In genomic region chr1:165610866-165611265, GRCh38 we compare ENCODE assay signal across 19 cellular contexts. TPM values are rescaled to one million over a fixed set of nuclear protein-coding genes. Genes with fewer than 3 reads are reported as not detected.
A peak's percentile ranks its signal among the peaks of the same experiment; 100 is the strongest.
DNase-seq lines count a peak whose midpoint lies in the region; ATAC-seq and TF ChIP-seq lines count a peak whose summit lies in the region.
"Had no signal": no experiment of that assay in that cellular context is flagged by ENCODE, and none has a peak within 500 bp of the region (broad histone marks: within the 10 kb centered on the region; RNA-seq: fewer than 3 reads in every experiment).

No MANE protein-coding gene starts in this region.

- POLR2A ChIA-PET in OCI-LY7 (lab: Charles Lee): interaction anchor here (0.7 to 3.8 kb wide), 9 partner anchors 9 to 273 kb away, joined by 3 to 22 read pairs (median 5); partner anchors contain the start of genes ALDH9A1 and MGST3

- H3K36me3 Mint-ChIP-seq in GM23338 (ENCODE audit: low read depth): no peaks in the 10 kb centered on the region; the same call in 1 of the 3 replicates
- H3K36me3 Mint-ChIP-seq: CD4-positive, alpha-beta memory T cell had no signal

- intact Hi-C loops in OCI-LY7 (cut with micrococcal nuclease; ENCODE audit: unreplicated experiment): no loop called here

- DNase-seq in DMS53 (lab: John Stamatoyannopoulos, UW) (peak; percentile 60), GM23338 (ENCODE audit: low spot score) (no peak), OCI-LY7 (ENCODE audit: low spot score) (peak; percentile 11), epithelial cell of esophagus (ENCODE audit: low read depth) (peak; percentile 41)
- no peak for DNase-seq in activated CD4-positive, CD25-positive, alpha-beta regulatory T cell (lab: John Stamatoyannopoulos, UW)
- no peak for DNase-seq in stimulated activated CD4-positive, alpha-beta T cell treated with anti-CD3 and anti-CD28 coated beads, Interleukin-4, amount 100 ng/mL, for 24 hours
- DNase-seq: CD4-positive, alpha-beta memory T cell; GDM1; KG1; NCI-H1105; NCI-H1694 treated with DMSO at 0.1 percent for 48 hours; NCI-H2171; RPMI8226; SJCRH30; SW 1271 had no signal

- CTCF ChIA-PET in OCI-LY7 (lab: Charles Lee; ENCODE audit: unreplicated experiment): interaction anchor here (0.5 kb wide), 1 partner anchor 195 kb away, joined by 3 read pairs; no protein-coding TSS in a partner anchor

- H3K27ac ChIP-seq in GM23338 (ENCODE audit: low read depth) (no peak overlapping the region), OCI-LY7 (ENCODE audit: low read depth, low read length, poor library complexity, severe bottlenecking) (no peak overlapping the region)
- H3K27ac ChIP-seq: SJCRH30 had no signal

- H3K4me1 ChIP-seq in GM23338 (ENCODE audit: insufficient read depth) (peaks cover 7% of the 10 kb centered on the region), OCI-LY7 (ENCODE audit: insufficient read depth, low read length, poor library complexity, severe bottlenecking) (peaks cover 28% of the 10 kb centered on the region)
- H3K4me1 ChIP-seq: SJCRH30 had no signal

- H3K4me3 Mint-ChIP-seq in GM23338: no peak overlapping the region
- H3K4me3 Mint-ChIP-seq: B cell; CD4-positive, alpha-beta memory T cell; T-helper 2 cell treated with Interferon-gamma antibody and Interleukin-4, amounts not matched to agents 5 μg/mL and 100 μg/mL, for 36 hours had no signal

- no peak overlapping the region for H3K4me3 ChIP-seq in GM23338
- H3K4me3 ChIP-seq in OCI-LY7 (ENCODE audit: low read depth, low read length, poor library complexity, severe bottlenecking): no peak overlapping the region
- H3K4me3 ChIP-seq in epithelial cell of esophagus (ENCODE audit: low read length): no peak overlapping the region
- H3K4me3 ChIP-seq: GM12878, SJCRH30 had no signal

- H3F3A ChIP-seq in GM23338 (replicated peaks; ENCODE audit: low read depth): no peaks in the 10 kb centered on the region

- no peaks in the 10 kb centered on the region for H4K20me1 ChIP-seq in GM23338 (replicated peaks; ENCODE audit: insufficient read depth)
- H4K20me1 ChIP-seq in OCI-LY7 (ENCODE audit: insufficient read depth, low read length): no peaks in the 10 kb centered on the region

- H3K36me3 ChIP-seq in GM23338 (ENCODE audit: insufficient read depth) (no peaks in the 10 kb centered on the region), OCI-LY7 (ENCODE audit: insufficient read depth, low read length) (no peaks in the 10 kb centered on the region)
- H3K36me3 ChIP-seq: SJCRH30 had no signal

- no peak for TF ChIP-seq CTCF in GM23338 (conservative IDR thresholded peaks at IDR 0.05; ENCODE audit: low read depth in 2 of 2)
- no peak for TF ChIP-seq CTCF in OCI-LY7 (conservative IDR thresholded peaks at IDR 0.05; ENCODE audit: low read length)
- TF ChIP-seq CTCF in epithelial cell of esophagus (IDR thresholded peaks at IDR 0.05; ENCODE audit: insufficient read depth, low read depth, low read length, missing control alignments): no peak

- ATAC-seq in GM23338: no peak
- ATAC-seq in GM18867 (IDR thresholded peaks at IDR 0.05; ENCODE audit: unreplicated experiment): no peak
- ATAC-seq: GM12878 had no signal

- peaks cover 4% of the 10 kb centered on the region; the same call in 1 of the 2 replicates for H3K9me3 ChIP-seq in OCI-LY7 (ENCODE audit: low read length)
- H3K9me3 ChIP-seq: SJCRH30 had no signal

- peaks cover 8% of the 10 kb centered on the region for H3K4me1 Mint-ChIP-seq in GM23338
- H3K4me1 Mint-ChIP-seq: CD4-positive, alpha-beta memory T cell had no signal

- H3K4me2 ChIP-seq in GM23338 (no peak overlapping the region), OCI-LY7 (ENCODE audit: low read length) (peak overlapping the region; percentile 41)

- no TSS peak for BruUV-seq in OCI-LY7 (replicated peaks; lab: Mats Ljungman, UMichigan)

- H3K27me3 ChIP-seq in GM23338 (ENCODE audit: insufficient read depth): no peaks in the 10 kb centered on the region
- H3K27me3 ChIP-seq: SJCRH30 had no signal

- H3K9me3 Mint-ChIP-seq in GM23338: peaks cover 13% of the 10 kb centered on the region; the same call in 2 of the 3 replicates

- H2AFZ ChIP-seq in GM23338 (peak overlapping the region; percentile 29; the same call in 1 of the 2 replicates), OCI-LY7 (ENCODE audit: low read length) (peak overlapping the region; percentile 48; the same call in 1 of the 2 replicates)

- H3K27me3 Mint-ChIP-seq in GM23338 (ENCODE audit: insufficient read depth, low read depth, poor library complexity): no peaks in the 10 kb centered on the region

- no peaks in the 10 kb centered on the region for H3K9me2 ChIP-seq in GM23338 (ENCODE audit: insufficient read depth)
- no peaks in the 10 kb centered on the region for H3K9me2 ChIP-seq in OCI-LY7 (ENCODE audit: insufficient read depth, low read length)

- no peaks in the 10 kb centered on the region for H3K79me2 ChIP-seq in GM23338 (replicated peaks; ENCODE audit: insufficient read depth)
- H3K79me2 ChIP-seq in OCI-LY7 (ENCODE audit: insufficient read depth, low read depth, low read length): no peaks in the 10 kb centered on the region

- no peak overlapping the region for H3K27ac Mint-ChIP-seq in GM23338
- H3K27ac Mint-ChIP-seq: B cell; CD4-positive, alpha-beta memory T cell; T-helper 2 cell treated with Interferon-gamma antibody and Interleukin-4, amounts not matched to agents 5 μg/mL and 100 μg/mL, for 36 hours had no signal

TF ChIP-seq in GM23338, 12 proteins besides CTCF, POLR2A, EP300 and RAD21 (continues in another document):
- TF ChIP-seq JUNB (IDR thresholded peaks at IDR 0.05; ENCODE audit: unreplicated experiment) (no peak), REST (IDR thresholded peaks at IDR 0.05; ENCODE audit: unreplicated experiment) (no peak), ZNF331 (CRISPR knock-in tag; IDR thresholded peaks at IDR 0.05; ENCODE audit: low read depth) (no peak), ZNF114 (CRISPR knock-in tag; IDR thresholded peaks at IDR 0.05) (no peak)

RNA-seq across cellular contexts. Expression of gene MGST3, which starts 20.2 kb away (rescaled TPM):
- total RNA-seq in GM23338 (2014; rRNA removed; shearing (Covaris generic)): 84.5 and 107 TPM in 2 replicates
- polyA plus RNA-seq in GM23338 (2016; fragmentation: Nextera tagmentation; extraction: Ambion mirVana): 262 and 286 TPM in 2 replicates
- total RNA-seq in OCI-LY7 (2014; rRNA removed; shearing (Covaris generic)): 95.7 and 127 TPM in 2 replicates
- 115 and 124 TPM in 2 replicates for total RNA-seq in OCI-LY7 (2022)

Comparison
In these comparisons a context has a peak if more than half of its experiments do, and no peak if none do; other contexts are left out.
1. DNase-seq: peak in DMS53 (single experiment), OCI-LY7 (single experiment) and epithelial cell of esophagus (single experiment); none in GM23338 (single experiment), activated CD4-positive, CD25-positive, alpha-beta regulatory T cell (0 of 4) and stimulated activated CD4-positive, alpha-beta T cell treated with anti-CD3 and anti-CD28 coated beads, Interleukin-4, amount 100 ng/mL, for 24 hours (single experiment).